1 cellular context compared by ENCODE assay signal in genomic region chr10:118581340-118581739, GRCh38.
TF ChIP-seq lines count a peak whose summit lies in the region.

No MANE protein-coding gene starts in this region.

TF ChIP-seq in HepG2, 621 proteins besides CTCF, POLR2A, EP300 and RAD21 (continued from another document):
- no peak for TF ChIP-seq MXD1 (CRISPR knock-in tag; IDR thresholded peaks at IDR 0.05)
